In genomic region chrX:30513284-30513683, GRCh38 we compare ENCODE assay signal across 8 cellular contexts.
DNase-seq lines count a peak whose midpoint lies in the region; ATAC-seq and TF ChIP-seq lines count a peak whose summit lies in the region.

No MANE protein-coding gene starts in this region.

- H3K4me1 ChIP-seq in ACC112 (ENCODE audit: control insufficient read depth, insufficient read depth, low read length, unreplicated experiment), result no peaks in the 10 kb centered on the region

- TF ChIP-seq CTCF in NB4 (IDR thresholded peaks at IDR 0.05; ENCODE audit: low read depth, low read length), result no peak

- H3K4me3 ChIP-seq in ACC112 (ENCODE audit: low read depth, low read length), result no peak overlapping the region
- H3K4me3 ChIP-seq in NB4 (ENCODE audit: low read depth, low read length), result no peak overlapping the region

- ATAC-seq in GM18511 (IDR thresholded peaks at IDR 0.05; ENCODE audit: unreplicated experiment) (peak; percentile 77), HG02938 (IDR thresholded peaks at IDR 0.05; ENCODE audit: unreplicated experiment) (no peak)

- TF ChIP-seq POLR2A in NB4 (IDR thresholded peaks at IDR 0.05; ENCODE audit: extremely low read depth, insufficient read length) (no peak), erythroblast (IDR thresholded peaks at IDR 0.05; ENCODE audit: low read length) (no peak)

- no peak overlapping the region for H3K27ac ChIP-seq in ACC112 (ENCODE audit: low read depth, low read length)

- H3K36me3 ChIP-seq in ACC112 (ENCODE audit: insufficient read depth, low read length), result no peaks in the 10 kb centered on the region

- no peaks in the 10 kb centered on the region for H3K79me2 ChIP-seq in ACC112 (ENCODE audit: control insufficient read depth, insufficient read depth, low read length, unreplicated experiment)

- no peaks in the 10 kb centered on the region for H3K27me3 ChIP-seq in ACC112 (ENCODE audit: insufficient read depth, low read length)

- DNase-seq in NB4 (ENCODE audit: low read depth) (peak; percentile 31), erythroblast (lab: John Stamatoyannopoulos, UW) (peak; percentile 1 to 3), HuH-7 (ENCODE audit: low spot score) (no peak), NCI-H2171 treated with DMSO at 0.1 percent for 48 hours (lab: John Stamatoyannopoulos, UW) (no peak)
- DNase-seq in activated CD8-positive, alpha-beta memory T cell treated with anti-CD3 and anti-CD28 coated beads, Interleukin-2, amount 50 U/mL, for 4 hours, result no peak

- peak overlapping the region; percentile 25 for H2AFZ ChIP-seq in ACC112 (ENCODE audit: low read length, unreplicated experiment)

Comparison
In these comparisons a context has a peak if more than half of its experiments do, and no peak if none do; other contexts are left out.
1. DNase-seq: peak in NB4 (single experiment) and erythroblast (2 of 2); none in activated CD8-positive, alpha-beta memory T cell treated with anti-CD3 and anti-CD28 coated beads, Interleukin-2, amount 50 U/mL, for 4 hours (single experiment), HuH-7 (single experiment) and NCI-H2171 treated with DMSO at 0.1 percent for 48 hours (single experiment).